8 cellular contexts compared by ENCODE assay signal in genomic region chr15:38554354-38554753, GRCh38. TPM values are rescaled to one million over a fixed set of nuclear protein-coding genes. Genes with fewer than 3 reads are reported as not detected.
DNase-seq lines count a peak whose midpoint lies in the region; ATAC-seq lines count a peak whose summit lies in the region.

No MANE protein-coding gene starts in this region.

- H3K36me3 ChIP-seq in effector memory CD4-positive, alpha-beta T cell (ENCODE audit: control insufficient read depth, insufficient read depth, low read length): peaks cover 15% of the 10 kb centered on the region

- peak; percentile 75 for ATAC-seq in GM19463 (IDR thresholded peaks at IDR 0.05; ENCODE audit: unreplicated experiment)
- peak; percentile 61 for ATAC-seq in HG03558 (IDR thresholded peaks at IDR 0.05; ENCODE audit: extremely low read depth, unreplicated experiment)
- ATAC-seq in HG02938 (IDR thresholded peaks at IDR 0.05; ENCODE audit: unreplicated experiment): no peak

- peak; percentile 19 for DNase-seq in Daoy (ENCODE audit: low read depth)
- peak; percentile 16 to 33 (median 17) for DNase-seq in effector memory CD4-positive, alpha-beta T cell
- no peak for DNase-seq in NCI-H187 treated with DMSO at 0.1 percent for 48 hours (lab: John Stamatoyannopoulos, UW)
- DNase-seq in NCI-H2081 (lab: John Stamatoyannopoulos, UW): no peak
- DNase-seq in NCI-H510A (lab: John Stamatoyannopoulos, UW): no peak

- H3K27me3 ChIP-seq in effector memory CD4-positive, alpha-beta T cell (replicated peaks; ENCODE audit: control insufficient read depth, insufficient read depth, low read length, poor library complexity, severe bottlenecking): no peaks in the 10 kb centered on the region

- H3K27ac ChIP-seq in effector memory CD4-positive, alpha-beta T cell (ENCODE audit: insufficient read depth, low read length, poor library complexity, severe bottlenecking): peak overlapping the region; percentile 96

- peaks cover 70% of the 10 kb centered on the region for H3K4me1 ChIP-seq in effector memory CD4-positive, alpha-beta T cell (ENCODE audit: control insufficient read depth, insufficient read depth, low read length, poor library complexity, severe bottlenecking)

- no peak overlapping the region for H3K4me3 ChIP-seq in effector memory CD4-positive, alpha-beta T cell (ENCODE audit: insufficient read depth, low read depth, low read length, poor library complexity, severe bottlenecking)

- H3K9me3 ChIP-seq in effector memory CD4-positive, alpha-beta T cell (ENCODE audit: control insufficient read depth, low read length): no peaks in the 10 kb centered on the region

RNA-seq across cellular contexts. Expression of gene RASGRP1, which starts 10.3 kb away (rescaled TPM):
- 1.1 and 1.6 TPM in 2 replicates for total RNA-seq in Daoy (2014; rRNA removed; shearing (Covaris generic))

Comparison
In these comparisons a context has a peak if more than half of its experiments do, and no peak if none do; other contexts are left out.
1. DNase-seq: peak in Daoy (single experiment) and effector memory CD4-positive, alpha-beta T cell (3 of 3); none in NCI-H187 treated with DMSO at 0.1 percent for 48 hours (single experiment), NCI-H2081 (0 of 2) and NCI-H510A (single experiment).